9 cellular contexts compared by ENCODE assay signal in the genomic region with DNA sequence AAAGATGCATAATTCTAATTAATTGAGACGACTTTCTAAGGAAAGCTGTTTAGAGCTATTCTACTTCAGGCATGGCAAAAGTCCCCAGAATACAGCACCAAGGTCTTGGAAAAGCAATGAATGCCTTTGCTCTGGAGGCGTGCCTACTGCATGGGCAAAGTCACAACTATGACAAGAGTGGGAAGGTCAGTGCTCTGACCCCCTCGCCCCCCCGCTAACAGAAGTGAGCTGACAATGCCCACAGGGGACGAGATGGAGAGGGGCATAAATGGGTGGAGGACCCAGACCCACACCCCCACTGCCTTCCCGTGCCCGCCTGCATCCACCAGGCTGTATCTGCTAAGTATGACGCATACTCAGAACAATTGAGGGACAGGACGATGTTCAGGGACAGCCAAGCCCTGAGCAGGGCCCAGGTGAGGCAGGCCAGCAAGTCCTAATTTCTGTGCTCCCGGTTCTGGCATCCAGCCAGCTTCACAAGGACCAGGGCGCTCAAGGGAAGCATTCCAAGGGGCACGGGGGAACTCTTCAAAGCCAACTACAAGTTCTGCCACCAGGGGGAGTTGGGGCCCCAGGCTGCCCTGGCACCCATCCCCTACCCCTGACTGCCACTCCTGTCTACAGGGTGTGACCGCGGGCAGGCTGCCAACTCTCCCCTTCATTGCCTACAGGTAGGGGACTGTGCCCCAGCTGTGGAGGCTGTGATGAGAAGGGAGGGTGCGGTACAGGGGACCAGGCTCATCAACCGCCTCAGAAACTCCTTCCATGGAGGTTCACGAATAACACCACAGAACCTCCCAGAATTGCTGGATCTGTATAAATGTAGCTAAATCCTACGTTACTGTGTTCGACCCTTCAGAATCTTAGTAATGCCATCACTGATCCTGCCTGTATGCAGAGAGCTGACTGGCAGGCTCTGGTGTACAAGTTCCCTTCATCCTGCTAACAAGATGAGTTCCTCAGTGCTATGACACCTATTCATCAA. TPM values are rescaled to one million over a fixed set of nuclear protein-coding genes. Genes with fewer than 3 reads are reported as not detected.
DNase-seq lines count a peak whose midpoint lies in the region; ATAC-seq, FAIRE-seq and TF ChIP-seq lines count a peak whose summit lies in the region.
"Had no signal": no experiment of that assay in that cellular context is flagged by ENCODE, and none has a peak within 500 bp of the region (broad histone marks: within the 10 kb centered on the region; RNA-seq: fewer than 3 reads in every experiment).

No MANE protein-coding gene starts in this region.

- FAIRE-seq in keratinocyte (lab: Jason Lieb, UNC) = no peak
- FAIRE-seq: endometrium had no signal

- H3K4me2 ChIP-seq in keratinocyte (ENCODE audit: control insufficient read depth, extremely low read depth, insufficient read depth, low read depth, low read length) = no peak overlapping the region

- no peak overlapping the region for H2AFZ ChIP-seq in keratinocyte (ENCODE audit: control insufficient read depth, low read length)

- no peak for ATAC-seq in HG03159 (IDR thresholded peaks at IDR 0.05; ENCODE audit: unreplicated experiment)
- ATAC-seq in GM18870 (IDR thresholded peaks at IDR 0.05; ENCODE audit: unreplicated experiment) = no peak

- H3K9me1 ChIP-seq in keratinocyte (ENCODE audit: control insufficient read depth, extremely low read depth, insufficient read depth, low read length) = peaks cover 5% of the 10 kb centered on the region

- no peak overlapping the region for H3K4me3 ChIP-seq in keratinocyte (ENCODE audit: control insufficient read depth in 2 of 3, extremely low read depth in 1 of 3, insufficient read depth in 2 of 3, low read depth in 1 of 3, low read length in 3 of 3)

- DNase-seq in NCI-H146 treated with DMSO at 0.1 percent for 48 hours (lab: John Stamatoyannopoulos, UW; ENCODE audit: unreplicated experiment) = peak; percentile 44
- peak; percentile 49 for DNase-seq in T-helper 9 cell
- DNase-seq in astrocyte of the hippocampus (ENCODE audit: low read depth, low spot score) = peak; percentile 71
- no peak for DNase-seq in keratinocyte (ENCODE audit: low read depth, low spot score)
- peak; percentile 41 to 52 (median 44) for DNase-seq in stimulated activated CD4-positive, alpha-beta T cell treated with anti-CD3 and anti-CD28 coated beads, TNF-alpha, amount 100 ng/mL, for 4 hours (ENCODE audit: low read depth in 3 of 3)

- no peak overlapping the region for H3K27ac ChIP-seq in keratinocyte (ENCODE audit: control insufficient read depth, insufficient read depth, low read length)

- dilution Hi-C loops in keratinocyte (cut with MboI; ENCODE audit: extremely low pct_ligation_motif_present, low sequenced_read_pairs) = no loop called here

- no peaks in the 10 kb centered on the region for H3K27me3 ChIP-seq in keratinocyte (ENCODE audit: control insufficient read depth, extremely low read depth, insufficient read depth, low read length)

- H3K79me2 ChIP-seq in keratinocyte (ENCODE audit: control insufficient read depth, insufficient read depth, low read length) = no peaks in the 10 kb centered on the region

- H3K36me3 ChIP-seq in keratinocyte (ENCODE audit: control insufficient read depth in 2 of 2, extremely low read depth in 1 of 2, insufficient read depth in 2 of 2, low read length in 2 of 2) = peaks cover 6 to 20% of the 10 kb centered on the region in 2 experiments

- no peaks in the 10 kb centered on the region for H3K9me3 ChIP-seq in keratinocyte (ENCODE audit: control insufficient read depth, low read depth, low read length)

- peaks cover 12% of the 10 kb centered on the region for H3K4me1 ChIP-seq in keratinocyte (ENCODE audit: control insufficient read depth, extremely low read depth, insufficient read depth, low read length)

- peak; percentile 82 for TF ChIP-seq CTCF in GM12874 (IDR thresholded peaks at IDR 0.05; ENCODE audit: insufficient read depth, low read depth, low read length)
- peak; percentile 77 to 82 (median 78) for TF ChIP-seq CTCF in keratinocyte (optimal IDR thresholded peaks at IDR 0.05 in 1 of 3, IDR thresholded peaks at IDR 0.05 in 1 of 3, conservative IDR thresholded peaks at IDR 0.05 in 1 of 3; ENCODE audit: extremely low read depth in 1 of 3, insufficient read depth in 2 of 3, low read length in 3 of 3)

- H4K20me1 ChIP-seq in keratinocyte (ENCODE audit: control insufficient read depth, extremely low read depth, insufficient read depth, low read length) = peaks cover 2% of the 10 kb centered on the region

- H3K9ac ChIP-seq in keratinocyte (ENCODE audit: control insufficient read depth, extremely low read depth, insufficient read depth, low read length) = no peak overlapping the region

RNA-seq across cellular contexts. Expression of a gene that starts 20.8 kb away (rescaled TPM):
- polyA plus RNA-seq in keratinocyte = 3.6 to 15.5 TPM (median 4.0 TPM) in 3 replicates
- polyA plus RNA-seq in keratinocyte (2011; ENCODE audit: low read depth) = 5.8 TPM
- polyA plus RNA-seq in keratinocyte (2011; cell fraction: cytosol; rRNA removed) = 14.6 and 19.6 TPM in 2 replicates
- polyA plus RNA-seq in keratinocyte (2011; cell fraction: nucleus; rRNA removed) = 26.9 and 33.9 TPM in 2 replicates
- polyA plus RNA-seq in keratinocyte (2012; ENCODE audit: low replicate concordance) = 22.8 and 34.2 TPM in 2 replicates
- polyA minus RNA-seq in keratinocyte = 16.8 to 91.1 TPM (median 18.3 TPM) in 3 replicates
- polyA minus RNA-seq in keratinocyte (2011; cell fraction: cytosol; rRNA and poly(A)+ RNA removed) = 13.8 TPM
- 15.5 and 19.4 TPM in 2 replicates for polyA minus RNA-seq in keratinocyte (2011; cell fraction: nucleus; rRNA and poly(A)+ RNA removed)

RNA-seq across cellular contexts. Expression of a gene that starts 34.8 kb away (rescaled TPM):
- polyA plus RNA-seq in keratinocyte = not detected in 3 replicates
- not detected for polyA plus RNA-seq in keratinocyte (2011; ENCODE audit: low read depth)
- not detected in 2 replicates for polyA plus RNA-seq in keratinocyte (2011; cell fraction: cytosol; rRNA removed)
- not detected in 2 replicates for polyA plus RNA-seq in keratinocyte (2011; cell fraction: nucleus; rRNA removed)
- not detected in 2 replicates for polyA plus RNA-seq in keratinocyte (2012; ENCODE audit: low replicate concordance)
- not detected in 3 replicates for polyA minus RNA-seq in keratinocyte
- polyA minus RNA-seq in keratinocyte (2011; cell fraction: cytosol; rRNA and poly(A)+ RNA removed) = not detected
- not detected in 2 replicates for polyA minus RNA-seq in keratinocyte (2011; cell fraction: nucleus; rRNA and poly(A)+ RNA removed)

RNA-seq across cellular contexts. Expression of a gene that starts 39.6 kb away (rescaled TPM):
- polyA plus RNA-seq in keratinocyte = 22.7 to 46.8 TPM (median 26.9 TPM) in 3 replicates
- polyA plus RNA-seq in keratinocyte (2011; ENCODE audit: low read depth) = 6.9 TPM
- 18.8 and 57.3 TPM in 2 replicates for polyA plus RNA-seq in keratinocyte (2011; cell fraction: cytosol; rRNA removed)
- 16.3 and 22.6 TPM in 2 replicates for polyA plus RNA-seq in keratinocyte (2011; cell fraction: nucleus; rRNA removed)
- 23.3 and 36.4 TPM in 2 replicates for polyA plus RNA-seq in keratinocyte (2012; ENCODE audit: low replicate concordance)
- polyA minus RNA-seq in keratinocyte = 10.4 to 17.2 TPM (median 13.6 TPM) in 3 replicates
- polyA minus RNA-seq in keratinocyte (2011; cell fraction: cytosol; rRNA and poly(A)+ RNA removed) = 62.7 TPM
- polyA minus RNA-seq in keratinocyte (2011; cell fraction: nucleus; rRNA and poly(A)+ RNA removed) = 11.1 and 13.0 TPM in 2 replicates

RNA-seq across cellular contexts. Expression of a gene that starts 45.2 kb away (rescaled TPM):
- 20.4 to 37.2 TPM (median 24.0 TPM) in 3 replicates for polyA plus RNA-seq in keratinocyte
- 19.4 TPM for polyA plus RNA-seq in keratinocyte (2011; ENCODE audit: low read depth)
- polyA plus RNA-seq in keratinocyte (2011; cell fraction: cytosol; rRNA removed) = 12.2 and 16.8 TPM in 2 replicates
- 131 and 171 TPM in 2 replicates for polyA plus RNA-seq in keratinocyte (2011; cell fraction: nucleus; rRNA removed)
- 21.9 and 26.9 TPM in 2 replicates for polyA plus RNA-seq in keratinocyte (2012; ENCODE audit: low replicate concordance)
- polyA minus RNA-seq in keratinocyte = 25.4 to 87.6 TPM (median 34.0 TPM) in 3 replicates
- polyA minus RNA-seq in keratinocyte (2011; cell fraction: cytosol; rRNA and poly(A)+ RNA removed) = 21.1 TPM
- 34.8 and 35.9 TPM in 2 replicates for polyA minus RNA-seq in keratinocyte (2011; cell fraction: nucleus; rRNA and poly(A)+ RNA removed)

RNA-seq across cellular contexts. Expression of a gene that starts 48.1 kb away (rescaled TPM):
- polyA plus RNA-seq in keratinocyte = not detected in 3 replicates
- not detected for polyA plus RNA-seq in keratinocyte (2011; ENCODE audit: low read depth)
- not detected in 2 replicates for polyA plus RNA-seq in keratinocyte (2011; cell fraction: cytosol; rRNA removed)
- not detected in 2 replicates for polyA plus RNA-seq in keratinocyte (2011; cell fraction: nucleus; rRNA removed)
- not detected in 2 replicates for polyA plus RNA-seq in keratinocyte (2012; ENCODE audit: low replicate concordance)
- polyA minus RNA-seq in keratinocyte = not detected in 3 replicates
- not detected for polyA minus RNA-seq in keratinocyte (2011; cell fraction: cytosol; rRNA and poly(A)+ RNA removed)
- not detected in 2 replicates for polyA minus RNA-seq in keratinocyte (2011; cell fraction: nucleus; rRNA and poly(A)+ RNA removed)
